In genomic region chr19:12555456-12555930, GRCh38 we compare ENCODE assay signal across 1 cellular context.
TF ChIP-seq lines count a peak whose summit lies in the region.

No MANE protein-coding gene starts in this region.

TF ChIP-seq in K562, 482 proteins besides CTCF, POLR2A, EP300 and RAD21:
- TF ChIP-seq NELFE (IDR thresholded peaks at IDR 0.05; ENCODE audit: insufficient read depth, insufficient read length) (no peak), E2F6 (IDR thresholded peaks at IDR 0.05; ENCODE audit: borderline replicate concordance in 1 of 2, extremely low read depth in 1 of 2, insufficient read depth in 1 of 2, insufficient read length in 1 of 2, low read depth in 1 of 2, low read length in 1 of 2, poor library complexity in 1 of 2, severe bottlenecking in 1 of 2) (no peak), CEBPZ (IDR thresholded peaks at IDR 0.05; ENCODE audit: borderline replicate concordance, low read depth, low read length) (no peak), SAFB2 (IDR thresholded peaks at IDR 0.05; ENCODE audit: borderline replicate concordance, low read depth, low read length, severe bottlenecking) (no peak), NR4A1 (CRISPR knock-in tag; IDR thresholded peaks at IDR 0.05) (no peak), NR4A1 (tag; IDR thresholded peaks at IDR 0.05) (no peak), MTA2 (IDR thresholded peaks at IDR 0.05; ENCODE audit: low read depth) (no peak), ARID1B (IDR thresholded peaks at IDR 0.05) (no peak), ZBTB33 (CRISPR knock-in tag; IDR thresholded peaks at IDR 0.05) (peak; percentile 97)
